ENCODE assay signal across 8 cellular contexts in genomic region chr19:58466760-58467589, GRCh38. TPM values are rescaled to one million over a fixed set of nuclear protein-coding genes. Genes with fewer than 3 reads are reported as not detected.
DNase-seq lines count a peak whose midpoint lies in the region; ATAC-seq and TF ChIP-seq lines count a peak whose summit lies in the region.

Gene ZNF324, plus strand, starts transcription at chr19:58467080. Its CDS starts 2,106 bp downstream, at chr19:58469186.

- H3K36me3 Mint-ChIP-seq in activated CD4-positive, alpha-beta T cell treated with anti-CD3 and anti-CD28 coated beads, Interleukin-2, amount 10 ng/mL, durations not matched to agents 7 days and 5 days (ENCODE audit: low read depth) = peaks cover 3% of the 10 kb centered on the region

- peaks cover 27% of the 10 kb centered on the region for H3K4me1 Mint-ChIP-seq in activated CD4-positive, alpha-beta T cell treated with anti-CD3 and anti-CD28 coated beads, Interleukin-2, amount 10 ng/mL, durations not matched to agents 7 days and 5 days

- peaks cover 0 to 31% (median 24%) of the 10 kb centered on the region in 11 experiments; a peak in 18 of 22 replicates for H3K27me3 ChIP-seq in BLaER1 treated with 17β-estradiol and CSF1 and Interleukin-3, amounts not matched to agents 10 nM and 100 nM
- no peaks in the 10 kb centered on the region for H3K27me3 ChIP-seq in left lung

- H3K9ac ChIP-seq in BLaER1 treated with 17β-estradiol and CSF1 and Interleukin-3, amounts not matched to agents 10 nM and 100 nM = peak within 1 kb of the TSS; percentile 80 to 95 (median 87)

- H3K4me3 ChIP-seq in BLaER1 treated with 17β-estradiol and CSF1 and Interleukin-3, amounts not matched to agents 10 nM and 100 nM = peak within 1 kb of the TSS; percentile 85 to 100 (median 97)
- peak within 1 kb of the TSS; percentile 97 to 99 for H3K4me3 ChIP-seq in left lung

- intact Hi-C loops in left lung (cut with DNase I) = no loop called here

- TF ChIP-seq CTCF in left lung (IDR thresholded peaks at IDR 0.05) = no peak

- DNase-seq in NCI-H69 (lab: John Stamatoyannopoulos, UW) (peak; percentile 99), cortex of kidney (lab: John Stamatoyannopoulos, UW) (peak; percentile 45), left lung (peak; percentile 98 to 99)
- DNase-seq in activated CD4-positive, alpha-beta T cell treated with anti-CD3 and anti-CD28 coated beads, Interleukin-2, amount 10 ng/mL, durations not matched to agents 7 days and 5 days = peak; percentile 98
- DNase-seq in stimulated activated CD4-positive, alpha-beta T cell treated with anti-CD3 and anti-CD28 coated beads, Interleukin-2, amount 100 ng/mL, for 48 hours = peak; percentile 96 to 98

- H3K9me3 Mint-ChIP-seq in activated CD4-positive, alpha-beta T cell treated with anti-CD3 and anti-CD28 coated beads, Interleukin-2, amount 10 ng/mL, durations not matched to agents 7 days and 5 days = no peaks in the 10 kb centered on the region

- H3K27me3 Mint-ChIP-seq in activated CD4-positive, alpha-beta T cell treated with anti-CD3 and anti-CD28 coated beads, Interleukin-2, amount 10 ng/mL, durations not matched to agents 7 days and 5 days = peaks cover 2% of the 10 kb centered on the region

- peaks cover 0 to 38% (median 24%) of the 10 kb centered on the region in 11 experiments; a peak in 20 of 22 replicates for H4K20me1 ChIP-seq in BLaER1 treated with 17β-estradiol and CSF1 and Interleukin-3, amounts not matched to agents 10 nM and 100 nM

- H3K4me1 ChIP-seq in BLaER1 treated with 17β-estradiol and CSF1 and Interleukin-3, amounts not matched to agents 10 nM and 100 nM = peaks cover 14 to 41% (median 29%) of the 10 kb centered on the region in 10 experiments
- H3K4me1 ChIP-seq in left lung = peaks cover 6 to 16% of the 10 kb centered on the region in 2 donors

- peak; percentile 86 for ATAC-seq in GM19328 (IDR thresholded peaks at IDR 0.05; ENCODE audit: unreplicated experiment)
- ATAC-seq in HG03520 (IDR thresholded peaks at IDR 0.05; ENCODE audit: unreplicated experiment) = peak; percentile 92
- ATAC-seq in left lung = peak; percentile 99

- H3K36me3 ChIP-seq in BLaER1 treated with 17β-estradiol and CSF1 and Interleukin-3, amounts not matched to agents 10 nM and 100 nM = peaks cover 17 to 34% (median 23%) of the 10 kb centered on the region in 11 experiments
- peaks cover 0 to 28% of the 10 kb centered on the region in 2 donors for H3K36me3 ChIP-seq in left lung

- H3K27ac Mint-ChIP-seq in activated CD4-positive, alpha-beta T cell treated with anti-CD3 and anti-CD28 coated beads, Interleukin-2, amount 10 ng/mL, durations not matched to agents 7 days and 5 days = peak within 1 kb of the TSS; percentile 83

- peak within 1 kb of the TSS; percentile 85 to 99 (median 93) for H3K4me2 ChIP-seq in BLaER1 treated with 17β-estradiol and CSF1 and Interleukin-3, amounts not matched to agents 10 nM and 100 nM

- POLR2A ChIA-PET in activated CD4-positive, alpha-beta T cell treated with anti-CD3 and anti-CD28 coated beads, Interleukin-2, amount 10 ng/mL, durations not matched to agents 7 days and 5 days (lab: Charles Lee) = no interaction called here

- peaks cover 0 to 6% (median 0%) of the 10 kb centered on the region in 11 experiments; a peak in 4 of 22 replicates for H3K9me3 ChIP-seq in BLaER1 treated with 17β-estradiol and CSF1 and Interleukin-3, amounts not matched to agents 10 nM and 100 nM (replicated peaks in 1 of 11)
- no peaks in the 10 kb centered on the region for H3K9me3 ChIP-seq in left lung

- CTCF ChIA-PET in activated CD4-positive, alpha-beta T cell treated with anti-CD3 and anti-CD28 coated beads, Interleukin-2, amount 10 ng/mL, durations not matched to agents 7 days and 5 days (lab: Charles Lee) = no interaction called here

- peak within 1 kb of the TSS; percentile 62 to 83 (median 75) for H3K27ac ChIP-seq in BLaER1 treated with 17β-estradiol and CSF1 and Interleukin-3, amounts not matched to agents 10 nM and 100 nM
- peak within 1 kb of the TSS; percentile 19 to 82 for H3K27ac ChIP-seq in left lung

- H3K4me3 Mint-ChIP-seq in activated CD4-positive, alpha-beta T cell treated with anti-CD3 and anti-CD28 coated beads, Interleukin-2, amount 10 ng/mL, durations not matched to agents 7 days and 5 days = peak within 1 kb of the TSS; percentile 81

RNA-seq across cellular contexts. Expression of gene ZNF324, which starts in this region (rescaled TPM):
- 10 to 100 TPM in 1 of 2 experiments, 1 to 10 TPM in 1; 9.0 to 12.7 TPM for total RNA-seq in activated CD4-positive, alpha-beta T cell treated with anti-CD3 and anti-CD28 coated beads, Interleukin-2, amount 10 ng/mL, durations not matched to agents 7 days and 5 days
- total RNA-seq in left lung = 1 to 10 TPM; 7.1 to 9.5 TPM

Comparison
In these comparisons a context has a peak if more than half of its experiments do, and no peak if none do; other contexts are left out.
1. Peak in every context shown above with its lines: DNase-seq, ATAC-seq, H3K4me3 ChIP-seq and H3K27ac ChIP-seq.
2. DNase-seq: peak in every context shown above with its lines; median percentile 99 in NCI-H69; 98 in left lung; 98 in activated CD4-positive, alpha-beta T cell treated with anti-CD3 and anti-CD28 coated beads, Interleukin-2, amount 10 ng/mL, durations not matched to agents 7 days and 5 days; 97 in stimulated activated CD4-positive, alpha-beta T cell treated with anti-CD3 and anti-CD28 coated beads, Interleukin-2, amount 100 ng/mL, for 48 hours; 45 in cortex of kidney.